In genomic region chr3:148991219-148992026, GRCh38 we compare ENCODE assay signal across 8 cellular contexts. TPM values are rescaled to one million over a fixed set of nuclear protein-coding genes. Genes with fewer than 3 reads are reported as not detected.
DNase-seq lines count a peak whose midpoint lies in the region; ATAC-seq, FAIRE-seq and TF ChIP-seq lines count a peak whose summit lies in the region.

Gene GYG1 (plus strand): TSS chr3:148991540. CDS start chr3:148991641, 101 bp downstream.

- H2BK12ac ChIP-seq in neuronal stem cell (ENCODE audit: low read length): no peak within 1 kb of the TSS

- H2BK120ac ChIP-seq in neuronal stem cell (ENCODE audit: low read depth, low read length): no peak within 1 kb of the TSS

- H3K4me1 ChIP-seq in DOHH2 (ENCODE audit: control insufficient read depth, low read length) (peaks cover 18% of the 10 kb centered on the region), SJSA1 (replicated peaks) (peaks cover 9% of the 10 kb centered on the region; the same call in 1 of the 2 replicates), neuronal stem cell (ENCODE audit: control insufficient read depth in 2 of 2, insufficient read depth in 1 of 2, low read depth in 1 of 2, low read length in 2 of 2) (peaks cover 0 to under 1% of the 10 kb centered on the region in 2 donors)

- peaks cover 21% of the 10 kb centered on the region for H3K36me3 ChIP-seq in DOHH2 (ENCODE audit: control insufficient read depth, low read length)
- H3K36me3 ChIP-seq in SJSA1: peaks cover 12% of the 10 kb centered on the region
- H3K36me3 ChIP-seq in neuronal stem cell (replicated peaks in 1 of 2; ENCODE audit: control insufficient read depth in 2 of 2, insufficient read depth in 2 of 2, low read length in 2 of 2): no peaks in the 10 kb centered on the region

- no peaks in the 10 kb centered on the region for H4K20me1 ChIP-seq in DOHH2 (ENCODE audit: control insufficient read depth, insufficient read depth, low read depth, low read length)

- no peak within 1 kb of the TSS for H3K4ac ChIP-seq in neuronal stem cell (ENCODE audit: low read length)

- H2AFZ ChIP-seq in neuronal stem cell (ENCODE audit: low read length): peak within 1 kb of the TSS; percentile 95

- H3K27me3 ChIP-seq in DOHH2 (ENCODE audit: control insufficient read depth, low read length) (no peaks in the 10 kb centered on the region), SJSA1 (replicated peaks) (no peaks in the 10 kb centered on the region), neuronal stem cell (ENCODE audit: control insufficient read depth in 3 of 3, insufficient read depth in 3 of 3, low read depth in 1 of 3, low read length in 3 of 3) (peaks cover 0 to 25% (median 3%) of the 10 kb centered on the region in 3 experiments)

- TF ChIP-seq CTCF in DOHH2 (IDR thresholded peaks at IDR 0.05; ENCODE audit: low read depth, low read length, poor library complexity, severe bottlenecking): peak; percentile 73

- no peaks in the 10 kb centered on the region for H3K9me3 ChIP-seq in DOHH2 (ENCODE audit: control insufficient read depth, insufficient read depth, low read length)
- no peaks in the 10 kb centered on the region for H3K9me3 ChIP-seq in SJSA1 (replicated peaks)
- H3K9me3 ChIP-seq in neuronal stem cell (replicated peaks in 1 of 2; ENCODE audit: control insufficient read depth in 2 of 2, insufficient read depth in 1 of 2, low read depth in 1 of 2, low read length in 2 of 2): no peaks in the 10 kb centered on the region

- H3K9ac ChIP-seq in neuronal stem cell (ENCODE audit: low read depth, low read length, poor library complexity): peak within 1 kb of the TSS; percentile 78

- H3K18ac ChIP-seq in neuronal stem cell (ENCODE audit: low read length): peak within 1 kb of the TSS; percentile 85

- H2BK5ac ChIP-seq in neuronal stem cell (ENCODE audit: low read length): no peak within 1 kb of the TSS

- H3K79me1 ChIP-seq in neuronal stem cell (ENCODE audit: low read depth, low read length): no peaks in the 10 kb centered on the region

- H3K23ac ChIP-seq in neuronal stem cell (ENCODE audit: low read depth, low read length, poor library complexity): peak within 1 kb of the TSS; percentile 31

- no peak within 1 kb of the TSS for H4K91ac ChIP-seq in neuronal stem cell (ENCODE audit: low read depth, low read length, poor library complexity)

- no CpG with 5 or more reads among the region's 91 CpGs for WGBS in neuronal stem cell (ENCODE audit: extremely low coverage in 2 of 2, insufficient read length in 2 of 2, insufficient replicate concordance in 1 of 2), 2 donors

- ATAC-seq in GM21619 (IDR thresholded peaks at IDR 0.05; ENCODE audit: unreplicated experiment): peak; percentile 77

- peaks cover 32% of the 10 kb centered on the region for H3K79me2 ChIP-seq in DOHH2 (ENCODE audit: control insufficient read depth, low read length)

- no peaks in the 10 kb centered on the region for H3K9me2 ChIP-seq in DOHH2 (replicated peaks; ENCODE audit: control insufficient read depth, low read length)

- no peaks in the 10 kb centered on the region for H3F3A ChIP-seq in DOHH2 (ENCODE audit: control insufficient read depth, insufficient read depth)

- H3K4me3 ChIP-seq in DOHH2 (ENCODE audit: low read length) (peak within 1 kb of the TSS; percentile 89), SJSA1 (peak within 1 kb of the TSS; percentile 80), neuronal stem cell (ENCODE audit: low read length in 2 of 2) (peak within 1 kb of the TSS; percentile 61 to 94)
- H3K4me3 ChIP-seq in Jurkat, Clone E6-1 (ENCODE audit: low read length): peak within 1 kb of the TSS; percentile 63

- no peak within 1 kb of the TSS for H2AK5ac ChIP-seq in neuronal stem cell (ENCODE audit: low read depth, low read length)

- peak within 1 kb of the TSS; percentile 16 for H2BK15ac ChIP-seq in neuronal stem cell (ENCODE audit: low read length)

- no peak within 1 kb of the TSS for H3K14ac ChIP-seq in neuronal stem cell (ENCODE audit: low read length)

- H3K27ac ChIP-seq in DOHH2 (ENCODE audit: low read depth, low read length): peak within 1 kb of the TSS; percentile 48
- H3K27ac ChIP-seq in SJSA1: peak within 1 kb of the TSS; percentile 64
- no peak within 1 kb of the TSS for H3K27ac ChIP-seq in neuronal stem cell (replicated peaks; ENCODE audit: low read length)
- H3K27ac ChIP-seq in substantia nigra (ENCODE audit: low read depth, low read length, poor library complexity, severe bottlenecking): peak within 1 kb of the TSS; percentile 82

- H4K8ac ChIP-seq in neuronal stem cell (ENCODE audit: low read depth, low read length): no peak within 1 kb of the TSS

- H3K4me2 ChIP-seq in DOHH2 (ENCODE audit: low read length) (peak within 1 kb of the TSS; percentile 64), neuronal stem cell (ENCODE audit: insufficient read depth, low read length, poor library complexity, severe bottlenecking) (peak within 1 kb of the TSS; percentile 81)

- FAIRE-seq in frontal cortex (lab: Jason Lieb, UNC): no peak

- peak; percentile 64 for DNase-seq in Jurkat, Clone E6-1 (ENCODE audit: low read depth, low spot score)
- DNase-seq in SJSA1 (ENCODE audit: low read depth in 1 of 2, low spot score in 2 of 2) (peak; percentile 70 to 81), frontal cortex (ENCODE audit: low spot score in 2 of 2) (peak; percentile 88 to 90), neuronal stem cell (ENCODE audit: low spot score) (peak; percentile 70), substantia nigra (lab: John Stamatoyannopoulos, UW) (peak in 48 of 49 donors; percentile 28 to 87 (median 68))
- DNase-seq in activated naive CD4-positive, alpha-beta T cell (lab: John Stamatoyannopoulos, UW): peak; percentile 43 to 75 (median 58)

RNA-seq across cellular contexts. Expression of gene GYG1, which starts in this region (rescaled TPM):
- polyA plus RNA-seq in Jurkat, Clone E6-1 (2012; ENCODE audit: insufficient read depth, insufficient read length): 43.4 TPM
- 14.1 and 16.7 TPM in 2 replicates for total RNA-seq in SJSA1 (2014; rRNA removed; shearing (Covaris generic))
- 6.9 TPM for total RNA-seq in frontal cortex
- polyA plus RNA-seq in neuronal stem cell (2013, experiment 1 of 2): 20.6 TPM
- 19.6 TPM for polyA plus RNA-seq in neuronal stem cell (2013, experiment 2 of 2)
